Comparison of ENCODE assay signal across 22 cellular contexts in genomic region chr20:23024701-23025100, GRCh38. TPM values are rescaled to one million over a fixed set of nuclear protein-coding genes. Genes with fewer than 3 reads are reported as not detected.
A peak's percentile ranks its signal among the peaks of the same experiment; 100 is the strongest.
DNase-seq lines count a peak whose midpoint lies in the region; TF ChIP-seq lines count a peak whose summit lies in the region.
"Had no signal": no experiment of that assay in that cellular context is flagged by ENCODE, and none has a peak within 500 bp of the region (broad histone marks: within the 10 kb centered on the region; RNA-seq: fewer than 3 reads in every experiment).

No MANE protein-coding gene starts in this region.

- no peak overlapping the region for H3K4ac ChIP-seq in H9 (ENCODE audit: low read depth, low read length)

- H2AK5ac ChIP-seq in H9 (ENCODE audit: insufficient read length, low read length) = no peak overlapping the region

- H2BK20ac ChIP-seq in H9 (ENCODE audit: low read depth, low read length, poor library complexity, severe bottlenecking) = no peak overlapping the region

- H3K56ac ChIP-seq in H9 (ENCODE audit: insufficient read length, low read depth, low read length) = no peak overlapping the region

- H2AFZ ChIP-seq in H9 (ENCODE audit: low read length) = no peak overlapping the region
- H2AFZ ChIP-seq: GM23248 had no signal

- no CpG with 5 or more reads among the region's 3 CpGs for WGBS in H9 (ENCODE audit: extremely low coverage, insufficient read length, low lambda C conversion rate)

- CTCF ChIA-PET in activated naive CD4-positive, alpha-beta T cell treated with anti-CD3 and anti-CD28 coated beads for 36 hours (lab: Charles Lee) = no interaction called here

- no peaks in the 10 kb centered on the region for H3K9me3 ChIP-seq in H9 (ENCODE audit: control insufficient read depth, low read depth, low read length)
- H3K9me3 ChIP-seq: SK-N-SH had no signal

- peak overlapping the region; percentile 59 for H4K5ac ChIP-seq in H9 (ENCODE audit: insufficient read length, low read depth, low read length)

- H3K27me3 Mint-ChIP-seq in H9 (ENCODE audit: low read depth) (peaks cover 12% of the 10 kb centered on the region), progenitor cell of endocrine pancreas (peaks cover 13% of the 10 kb centered on the region)
- no peaks in the 10 kb centered on the region for H3K27me3 Mint-ChIP-seq in activated naive CD4-positive, alpha-beta T cell treated with anti-CD3 and anti-CD28 coated beads for 36 hours (ENCODE audit: low read depth)
- H3K27me3 Mint-ChIP-seq: B cell had no signal

- no peak overlapping the region for H2BK5ac ChIP-seq in H9 (ENCODE audit: insufficient read length, low read length)

- H3K79me2 ChIP-seq in H9 (ENCODE audit: insufficient read depth, low read length) = no peaks in the 10 kb centered on the region

- no peak overlapping the region for H3T11ph ChIP-seq in H9 (ENCODE audit: low read length)

- no peak for TF ChIP-seq CTCF in H9 (conservative IDR thresholded peaks at IDR 0.05)
- TF ChIP-seq CTCF in choroid plexus epithelial cell (conservative IDR thresholded peaks at IDR 0.05; ENCODE audit: low read depth, low read length) = no peak
- TF ChIP-seq CTCF in progenitor cell of endocrine pancreas (IDR thresholded peaks at IDR 0.05; ENCODE audit: unreplicated experiment) = no peak

- DNase-seq in H9 (no peak), choroid plexus epithelial cell (ENCODE audit: low read depth) (peak; percentile 29), kidney glomerular epithelial cell (lab: John Stamatoyannopoulos, UW) (peak; percentile 36), progenitor cell of endocrine pancreas (ENCODE audit: low spot score, unreplicated experiment) (no peak), DMS79 treated with DMSO at 0.1 percent for 48 hours (lab: John Stamatoyannopoulos, UW) (no peak), pons (ENCODE audit: low spot score) (no peak)
- DNase-seq in activated naive CD4-positive, alpha-beta T cell treated with anti-CD3 and anti-CD28 coated beads for 36 hours = no peak
- DNase-seq: Calu3; CD8-positive, alpha-beta memory T cell; DND-41; GM23248; NCI-H1105; NCI-H1436 treated with DMSO at 0.1 percent for 48 hours; NCI-H187 treated with DMSO at 0.1 percent for 48 hours; NCI-H2107; NCI-H446; NCI-H524 treated with DMSO at 0.1 percent for 48 hours; NCI-H774; SK-N-SH; SW 1271 had no signal

- no peak overlapping the region for H3K18ac ChIP-seq in H9 (ENCODE audit: insufficient read length, low read depth, low read length)

- H3K27ac Mint-ChIP-seq in H9 = no peak overlapping the region
- peak overlapping the region; percentile 94 for H3K27ac Mint-ChIP-seq in progenitor cell of endocrine pancreas
- no peak overlapping the region for H3K27ac Mint-ChIP-seq in activated naive CD4-positive, alpha-beta T cell treated with anti-CD3 and anti-CD28 coated beads for 36 hours
- H3K27ac Mint-ChIP-seq: B cell; CD8-positive, alpha-beta memory T cell had no signal

- H3K4me3 Mint-ChIP-seq in H9 (no peak overlapping the region), progenitor cell of endocrine pancreas (ENCODE audit: low read depth) (no peak overlapping the region)
- H3K4me3 Mint-ChIP-seq in activated naive CD4-positive, alpha-beta T cell treated with anti-CD3 and anti-CD28 coated beads for 36 hours = no peak overlapping the region
- H3K4me3 Mint-ChIP-seq: B cell; CD8-positive, alpha-beta memory T cell had no signal

- H3K4me3 ChIP-seq in choroid plexus epithelial cell (ENCODE audit: low read depth, low read length) = no peak overlapping the region
- H3K4me3 ChIP-seq: GM23248 had no signal

- H3K4me1 Mint-ChIP-seq in H9 = peaks cover 4 to 5% of the 10 kb centered on the region in 2 experiments; a peak in 3 of 4 replicates
- peaks cover 24% of the 10 kb centered on the region for H3K4me1 Mint-ChIP-seq in progenitor cell of endocrine pancreas (ENCODE audit: low read depth)
- H3K4me1 Mint-ChIP-seq in activated naive CD4-positive, alpha-beta T cell treated with anti-CD3 and anti-CD28 coated beads for 36 hours (ENCODE audit: low read depth) = no peaks in the 10 kb centered on the region
- H3K4me1 Mint-ChIP-seq: B cell; CD8-positive, alpha-beta memory T cell had no signal

- no peak overlapping the region for H3K9ac ChIP-seq in H9 (ENCODE audit: extremely low read depth, insufficient read length, low read length)
- H3K9ac ChIP-seq: GM23248, SK-N-SH had no signal

- H3K27me3 ChIP-seq in H9 (ENCODE audit: insufficient read depth, low read length) = no peaks in the 10 kb centered on the region

- H2BK120ac ChIP-seq in H9 (ENCODE audit: low read depth, low read length, poor library complexity, severe bottlenecking) = no peak overlapping the region

- no peak overlapping the region for H2BK15ac ChIP-seq in H9 (ENCODE audit: low read depth, low read length)

- H4K91ac ChIP-seq in H9 (ENCODE audit: insufficient read length, low read depth, low read length) = no peak overlapping the region

- H4K8ac ChIP-seq in H9 (replicated peaks; ENCODE audit: insufficient read length, low read depth, low read length) = no peak overlapping the region

- no peaks in the 10 kb centered on the region for H3K79me1 ChIP-seq in H9 (ENCODE audit: insufficient read depth, low read depth, low read length, poor library complexity, severe bottlenecking)

- no peaks in the 10 kb centered on the region for H3K4me1 ChIP-seq in H9 (ENCODE audit: insufficient read depth, low read length)

- intact Hi-C loops in activated naive CD4-positive, alpha-beta T cell treated with anti-CD3 and anti-CD28 coated beads for 36 hours (cut with micrococcal nuclease) = no loop called here

- H3K27ac ChIP-seq in H9 (ENCODE audit: insufficient read length, low read depth, low read length) = no peak overlapping the region
- H3K27ac ChIP-seq: C4-2B, GM23248 had no signal

- H3K23me2 ChIP-seq in H9 (ENCODE audit: insufficient read length, low read depth, low read length, poor library complexity, severe bottlenecking) = no peaks in the 10 kb centered on the region

- no peaks in the 10 kb centered on the region for H4K20me1 ChIP-seq in H9 (ENCODE audit: control insufficient read depth, insufficient read depth, insufficient read length)

- H3K9me3 Mint-ChIP-seq in H9 (no peaks in the 10 kb centered on the region), progenitor cell of endocrine pancreas (ENCODE audit: low read depth) (no peaks in the 10 kb centered on the region)
- H3K9me3 Mint-ChIP-seq in activated naive CD4-positive, alpha-beta T cell treated with anti-CD3 and anti-CD28 coated beads for 36 hours = no peaks in the 10 kb centered on the region
- H3K9me3 Mint-ChIP-seq: CD8-positive, alpha-beta memory T cell had no signal

- H3K23ac ChIP-seq in H9 (ENCODE audit: insufficient read length, low read depth, low read length) = no peak overlapping the region

- no peak overlapping the region for H2BK12ac ChIP-seq in H9 (ENCODE audit: insufficient read length, low read depth, low read length)

- no peak overlapping the region for H3K4me2 ChIP-seq in H9 (ENCODE audit: insufficient read depth, insufficient read length, low read length)
- H3K4me2 ChIP-seq: SK-N-SH had no signal

- no peak overlapping the region for H3K14ac ChIP-seq in H9 (ENCODE audit: insufficient read depth, low read length)

- H3K36me3 Mint-ChIP-seq in H9 (ENCODE audit: insufficient read depth in 1 of 3, low read depth in 3 of 3) = no peaks in the 10 kb centered on the region; a peak in 1 of 7 replicates
- no peaks in the 10 kb centered on the region for H3K36me3 Mint-ChIP-seq in progenitor cell of endocrine pancreas (ENCODE audit: insufficient read depth)
- no peaks in the 10 kb centered on the region for H3K36me3 Mint-ChIP-seq in activated naive CD4-positive, alpha-beta T cell treated with anti-CD3 and anti-CD28 coated beads for 36 hours (ENCODE audit: low read depth)
- H3K36me3 Mint-ChIP-seq: CD8-positive, alpha-beta memory T cell had no signal

RNA-seq across cellular contexts. Expression of gene SSTR4, which starts 10.4 kb away (rescaled TPM):
- total RNA-seq in H9 (2021) (not detected in 2 replicates), progenitor cell of endocrine pancreas (not detected in 2 replicates)
- total RNA-seq in activated naive CD4-positive, alpha-beta T cell treated with anti-CD3 and anti-CD28 coated beads for 36 hours = not detected
- total RNA-seq: B cell; Calu3; CD8-positive, alpha-beta memory T cell; GM23248 had no signal

RNA-seq across cellular contexts. Expression of gene THBD, which starts 24.8 kb away (rescaled TPM):
- total RNA-seq in H9 (2021) = 0.15 and 0.28 TPM in 2 replicates
- total RNA-seq in progenitor cell of endocrine pancreas = 0.19 and 0.36 TPM in 2 replicates
- not detected for total RNA-seq in activated naive CD4-positive, alpha-beta T cell treated with anti-CD3 and anti-CD28 coated beads for 36 hours
- total RNA-seq: B cell, Calu3 had no signal

Comparison
In these comparisons a context has a peak if more than half of its experiments do, and no peak if none do; other contexts are left out.
1. DNase-seq: peak in choroid plexus epithelial cell (single experiment) and kidney glomerular epithelial cell (single experiment); none in H9 (single experiment), progenitor cell of endocrine pancreas (single experiment), activated naive CD4-positive, alpha-beta T cell treated with anti-CD3 and anti-CD28 coated beads for 36 hours (single experiment), DMS79 treated with DMSO at 0.1 percent for 48 hours (single experiment) and pons (single experiment).